ENCODE assay signal across 9 cellular contexts in genomic region chr6:45500924-45501816, GRCh38.
A peak's percentile ranks its signal among the peaks of the same experiment; 100 is the strongest.
DNase-seq lines count a peak whose midpoint lies in the region; ATAC-seq and TF ChIP-seq lines count a peak whose summit lies in the region.
"Had no signal": no experiment of that assay in that cellular context is flagged by ENCODE, and none has a peak within 500 bp of the region (broad histone marks: within the 10 kb centered on the region; RNA-seq: fewer than 3 reads in every experiment).

No MANE protein-coding gene starts in this region.

- H3K9me3 Mint-ChIP-seq in stimulated activated effector memory CD8-positive, alpha-beta T cell treated with anti-CD3 and anti-CD28 coated beads, Interleukin-12 subunit alpha, Interleukin-12 subunit beta, amount 100 ng/mL, for 72 hours: no peaks in the 10 kb centered on the region
- no peaks in the 10 kb centered on the region for H3K9me3 Mint-ChIP-seq in activated T-cell treated with anti-CD3 and anti-CD28 coated beads, Interleukin-2, amount 50 U/mL, for 72 hours

- H3K27ac Mint-ChIP-seq in stimulated activated effector memory CD8-positive, alpha-beta T cell treated with anti-CD3 and anti-CD28 coated beads, Interleukin-12 subunit alpha, Interleukin-12 subunit beta, amount 100 ng/mL, for 72 hours: peak overlapping the region; percentile 45
- H3K27ac Mint-ChIP-seq in activated T-cell treated with anti-CD3 and anti-CD28 coated beads, Interleukin-2, amount 50 U/mL, for 72 hours: no peak overlapping the region
- H3K27ac Mint-ChIP-seq: activated CD8-positive, alpha-beta memory T cell treated with anti-CD3 and anti-CD28 coated beads, Interleukin-2, amount 10 ng/mL, durations not matched to agents 7 days and 5 days had no signal

- H3K4me3 ChIP-seq in cardiac muscle cell (no peak overlapping the region), epithelial cell of esophagus (ENCODE audit: low read length) (no peak overlapping the region), psoas muscle (no peak overlapping the region)

- H3K27me3 ChIP-seq in cardiac muscle cell: no peaks in the 10 kb centered on the region
- H3K27me3 ChIP-seq in psoas muscle (ENCODE audit: insufficient read depth in 3 of 3, low read length in 2 of 3): no peaks in the 10 kb centered on the region

- 78 to 83% (median 79%) methylated on average over 6 of the region's 6 CpGs for WGBS in psoas muscle, 3 donors

- intact Hi-C loops in Right ventricle myocardium inferior (cut with DNase I): no loop called here
- intact Hi-C loops in psoas muscle (cut with DNase I): no loop called here

- peaks cover 72% of the 10 kb centered on the region for H3K36me3 Mint-ChIP-seq in stimulated activated effector memory CD8-positive, alpha-beta T cell treated with anti-CD3 and anti-CD28 coated beads, Interleukin-12 subunit alpha, Interleukin-12 subunit beta, amount 100 ng/mL, for 72 hours
- H3K36me3 Mint-ChIP-seq in activated T-cell treated with anti-CD3 and anti-CD28 coated beads, Interleukin-2, amount 50 U/mL, for 72 hours (ENCODE audit: insufficient read depth in 2 of 2): peaks cover 19 to 47% of the 10 kb centered on the region in 2 donors

- H3K27me3 Mint-ChIP-seq in activated T-cell treated with anti-CD3 and anti-CD28 coated beads, Interleukin-2, amount 50 U/mL, for 72 hours (ENCODE audit: low read depth): no peaks in the 10 kb centered on the region
- H3K27me3 Mint-ChIP-seq: activated CD8-positive, alpha-beta memory T cell treated with anti-CD3 and anti-CD28 coated beads, Interleukin-2, amount 10 ng/mL, durations not matched to agents 7 days and 5 days had no signal

- TF ChIP-seq CTCF in cardiac muscle cell (IDR thresholded peaks at IDR 0.05; ENCODE audit: low read depth, low read length) (peak; percentile 30), epithelial cell of esophagus (IDR thresholded peaks at IDR 0.05; ENCODE audit: insufficient read depth, low read depth, low read length, missing control alignments) (peak; percentile 31), psoas muscle (IDR thresholded peaks at IDR 0.05) (no peak)

- no peak overlapping the region for H3K27ac ChIP-seq in cardiac muscle cell
- H3K27ac ChIP-seq in psoas muscle: no peak overlapping the region

- DNase-seq in cardiac muscle cell (ENCODE audit: low read depth in 1 of 2, low spot score in 1 of 2) (no peak), Right ventricle myocardium inferior (ENCODE audit: missing footprints) (no peak), OCI-M1 (lab: John Stamatoyannopoulos, UW) (peak; percentile 39), epithelial cell of esophagus (ENCODE audit: low read depth) (peak; percentile 16), psoas muscle (no peak)
- DNase-seq in stimulated activated effector memory CD8-positive, alpha-beta T cell treated with anti-CD3 and anti-CD28 coated beads, Interleukin-12 subunit alpha, Interleukin-12 subunit beta, amount 100 ng/mL, for 72 hours (ENCODE audit: low spot score in 2 of 2): no peak
- DNase-seq in activated T-cell treated with anti-CD3 and anti-CD28 coated beads, Interleukin-2, amount 50 U/mL, for 72 hours: no peak
- DNase-seq: activated CD8-positive, alpha-beta memory T cell treated with anti-CD3 and anti-CD28 coated beads, Interleukin-2, amount 10 ng/mL, durations not matched to agents 7 days and 5 days had no signal

- H3K36me3 ChIP-seq in cardiac muscle cell (no peaks in the 10 kb centered on the region), psoas muscle (ENCODE audit: insufficient read depth in 1 of 2, low read depth in 1 of 2) (no peaks in the 10 kb centered on the region)

- ATAC-seq in Right ventricle myocardium inferior (no peak), HG03045 (IDR thresholded peaks at IDR 0.05; ENCODE audit: unreplicated experiment) (no peak), psoas muscle (no peak)
- ATAC-seq in stimulated activated effector memory CD8-positive, alpha-beta T cell treated with anti-CD3 and anti-CD28 coated beads, Interleukin-12 subunit alpha, Interleukin-12 subunit beta, amount 100 ng/mL, for 72 hours: no peak
- no peak for ATAC-seq in activated T-cell treated with anti-CD3 and anti-CD28 coated beads, Interleukin-2, amount 50 U/mL, for 72 hours (replicated peaks in 1 of 2)
- ATAC-seq: activated CD8-positive, alpha-beta memory T cell treated with anti-CD3 and anti-CD28 coated beads, Interleukin-2, amount 10 ng/mL, durations not matched to agents 7 days and 5 days had no signal

- peaks cover 16% of the 10 kb centered on the region for H3K4me1 ChIP-seq in cardiac muscle cell (ENCODE audit: low read depth)
- H3K4me1 ChIP-seq in psoas muscle: no peaks in the 10 kb centered on the region

- no peak overlapping the region for H3K4me3 Mint-ChIP-seq in stimulated activated effector memory CD8-positive, alpha-beta T cell treated with anti-CD3 and anti-CD28 coated beads, Interleukin-12 subunit alpha, Interleukin-12 subunit beta, amount 100 ng/mL, for 72 hours
- H3K4me3 Mint-ChIP-seq in activated T-cell treated with anti-CD3 and anti-CD28 coated beads, Interleukin-2, amount 50 U/mL, for 72 hours: no peak overlapping the region
- H3K4me3 Mint-ChIP-seq: activated CD8-positive, alpha-beta memory T cell treated with anti-CD3 and anti-CD28 coated beads, Interleukin-2, amount 10 ng/mL, durations not matched to agents 7 days and 5 days had no signal

- H3K9me3 ChIP-seq in cardiac muscle cell (ENCODE audit: low read depth) (no peaks in the 10 kb centered on the region), psoas muscle (no peaks in the 10 kb centered on the region)

- peaks cover 69% of the 10 kb centered on the region for H3K4me1 Mint-ChIP-seq in stimulated activated effector memory CD8-positive, alpha-beta T cell treated with anti-CD3 and anti-CD28 coated beads, Interleukin-12 subunit alpha, Interleukin-12 subunit beta, amount 100 ng/mL, for 72 hours
- peaks cover 38% of the 10 kb centered on the region for H3K4me1 Mint-ChIP-seq in activated T-cell treated with anti-CD3 and anti-CD28 coated beads, Interleukin-2, amount 50 U/mL, for 72 hours (ENCODE audit: low read depth)

Comparison
In these comparisons a context has a peak if more than half of its experiments do, and no peak if none do; other contexts are left out.
1. DNase-seq: peak in OCI-M1 (single experiment) and epithelial cell of esophagus (single experiment); none in cardiac muscle cell (0 of 2), Right ventricle myocardium inferior (single experiment), stimulated activated effector memory CD8-positive, alpha-beta T cell treated with anti-CD3 and anti-CD28 coated beads, Interleukin-12 subunit alpha, Interleukin-12 subunit beta, amount 100 ng/mL, for 72 hours (0 of 2), psoas muscle (0 of 2) and activated T-cell treated with anti-CD3 and anti-CD28 coated beads, Interleukin-2, amount 50 U/mL, for 72 hours (0 of 2).